6 cellular contexts compared by ENCODE assay signal in the genomic region with DNA sequence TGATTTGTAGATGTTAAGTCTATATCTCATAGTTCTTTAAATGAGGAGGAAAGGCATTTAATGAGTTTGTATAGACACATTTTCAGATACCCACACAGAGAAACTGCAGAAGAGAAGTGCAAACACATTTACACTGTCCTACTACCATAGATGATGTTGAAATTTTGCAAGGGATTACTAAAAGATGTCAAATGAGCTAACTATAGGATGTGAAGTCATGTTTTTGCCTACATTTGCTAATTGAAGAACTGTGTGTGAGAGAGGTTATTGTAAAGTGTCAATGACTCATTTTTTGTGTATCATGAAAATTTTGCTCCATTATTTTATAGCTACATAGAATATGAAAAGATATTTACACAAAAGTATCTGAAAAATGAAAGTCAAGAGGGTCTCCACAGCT.
"Had no signal": no experiment of that assay in that cellular context is flagged by ENCODE, and none has a peak within 500 bp of the region (broad histone marks: within the 10 kb centered on the region; RNA-seq: fewer than 3 reads in every experiment).

No MANE protein-coding gene starts in this region.

- FAIRE-seq: HTR-8/SVneo had no signal

- H3K4me3 ChIP-seq: GM23248 had no signal

- DNase-seq: GM23248, GOT3, H9, HCEC 1CT, IMR-90 had no signal
